Comparison of ENCODE assay signal across 8 cellular contexts in genomic region chr19:17999685-18000479, GRCh38. TPM values are rescaled to one million over a fixed set of nuclear protein-coding genes. Genes with fewer than 3 reads are reported as not detected.
DNase-seq lines count a peak whose midpoint lies in the region; ATAC-seq, FAIRE-seq and TF ChIP-seq lines count a peak whose summit lies in the region.

No MANE protein-coding gene starts in this region.

- no peaks in the 10 kb centered on the region for H3K79me2 ChIP-seq in HepG2 (ENCODE audit: insufficient read depth, low read length)

- H3K36me3 Mint-ChIP-seq in activated CD4-positive, alpha-beta T cell treated with anti-CD3 and anti-CD28 coated beads, Interleukin-2, amount 10 ng/mL, durations not matched to agents 24 days and 14 days (ENCODE audit: low read depth), result peaks cover 15% of the 10 kb centered on the region
- H3K36me3 Mint-ChIP-seq in activated CD8-positive, alpha-beta T cell treated with anti-CD3 and anti-CD28 coated beads, Interleukin-2, amount 10 ng/mL, durations not matched to agents 7 days and 5 days (ENCODE audit: low read depth), result peaks cover 2% of the 10 kb centered on the region

- no peaks in the 10 kb centered on the region for H3K9me3 Mint-ChIP-seq in activated CD4-positive, alpha-beta T cell treated with anti-CD3 and anti-CD28 coated beads, Interleukin-2, amount 10 ng/mL, durations not matched to agents 24 days and 14 days
- H3K9me3 Mint-ChIP-seq in activated CD8-positive, alpha-beta T cell treated with anti-CD3 and anti-CD28 coated beads, Interleukin-2, amount 10 ng/mL, durations not matched to agents 7 days and 5 days (ENCODE audit: insufficient read depth), result no peaks in the 10 kb centered on the region

- no peaks in the 10 kb centered on the region for H4K20me1 ChIP-seq in HepG2 (ENCODE audit: insufficient read depth, low read length)

- H3K4me1 ChIP-seq in HepG2 (ENCODE audit: insufficient read depth, low read length) (peaks cover 29% of the 10 kb centered on the region), thymus (ENCODE audit: control insufficient read depth, insufficient read depth, low read length) (peaks cover 15% of the 10 kb centered on the region)

- peaks cover 15% of the 10 kb centered on the region for H3K4me1 Mint-ChIP-seq in activated CD4-positive, alpha-beta T cell treated with anti-CD3 and anti-CD28 coated beads, Interleukin-2, amount 10 ng/mL, durations not matched to agents 24 days and 14 days
- H3K4me1 Mint-ChIP-seq in activated CD8-positive, alpha-beta T cell treated with anti-CD3 and anti-CD28 coated beads, Interleukin-2, amount 10 ng/mL, durations not matched to agents 7 days and 5 days (ENCODE audit: low read depth), result peaks cover 31% of the 10 kb centered on the region

- no peak for DNase-seq in activated CD4-positive, alpha-beta T cell treated with anti-CD3 and anti-CD28 coated beads, Interleukin-2, amount 10 ng/mL, durations not matched to agents 24 days and 14 days
- DNase-seq in activated CD4-positive, alpha-beta T cell treated with anti-CD3 and anti-CD28 coated beads, Interleukin-2, amount 50 U/mL, for 48 hours, result no peak
- no peak for DNase-seq in activated CD8-positive, alpha-beta T cell treated with anti-CD3 and anti-CD28 coated beads, Interleukin-2, amount 10 ng/mL, durations not matched to agents 7 days and 5 days
- DNase-seq in HepG2 (ENCODE audit: low spot score) (no peak), foreskin fibroblast (no peak)

- H2AFZ ChIP-seq in HepG2 (ENCODE audit: low read length), result no peak overlapping the region

- H3K27me3 ChIP-seq in HepG2 (ENCODE audit: control insufficient read depth in 1 of 2, insufficient read depth in 2 of 2, low read length in 2 of 2) (peaks cover 0 to 2% of the 10 kb centered on the region in 2 experiments; a peak in 1 of 5 replicates), thymus (ENCODE audit: control insufficient read depth, insufficient read depth) (no peaks in the 10 kb centered on the region)

- intact Hi-C loops in activated CD4-positive, alpha-beta T cell treated with anti-CD3 and anti-CD28 coated beads, Interleukin-2, amount 10 ng/mL, durations not matched to agents 24 days and 14 days (cut with micrococcal nuclease), result loop anchor here (2.0 to 10.0 kb wide), 2 partner anchors 125 to 295 kb away; no protein-coding TSS in a partner anchor
- intact Hi-C loops in HepG2 (cut with micrococcal nuclease; ENCODE audit: unreplicated experiment), result loop anchor here (5.0 kb wide), 1 partner anchor 128 kb away; the partner anchor contains the start of gene SLC5A5

- no TSS peak for BruUV-seq in HepG2 (replicated peaks; lab: Mats Ljungman, UMichigan)

- CTCF ChIA-PET in activated CD8-positive, alpha-beta T cell treated with anti-CD3 and anti-CD28 coated beads, Interleukin-2, amount 10 ng/mL, durations not matched to agents 7 days and 5 days (lab: Charles Lee), result interaction anchor here (1.1 to 8.4 kb wide), 8 partner anchors 45 to 140 kb away, joined by 3 to 141 read pairs (median 10); partner anchors contain the start of genes CCDC124 and RPL18A
- CTCF ChIA-PET in HepG2 (lab: Yijun Ruan, JAX; ENCODE audit: low intra/inter-chr PET ratio, low total read pairs), result no interaction called here

- peak overlapping the region; percentile 36; the same call in 1 of the 2 replicates for H3K4me2 ChIP-seq in HepG2 (ENCODE audit: low read depth, low read length)

- no peak overlapping the region for H3K9ac ChIP-seq in HepG2 (ENCODE audit: insufficient read depth, low read depth, low read length)

- H3K4me3 ChIP-seq in HepG2 (replicated peaks in 1 of 3; ENCODE audit: insufficient read depth in 1 of 3, low read depth in 2 of 3, low read length in 3 of 3) (no peak overlapping the region), thymus (ENCODE audit: low read length) (no peak overlapping the region), foreskin fibroblast (ENCODE audit: low read depth in 1 of 2, low read length in 2 of 2) (no peak overlapping the region)

- no peak for ATAC-seq in activated CD8-positive, alpha-beta T cell treated with anti-CD3 and anti-CD28 coated beads, Interleukin-2, amount 10 ng/mL, durations not matched to agents 7 days and 5 days
- ATAC-seq in HepG2 (no peak), GM19397 (IDR thresholded peaks at IDR 0.05; ENCODE audit: unreplicated experiment) (no peak), GM18873 (IDR thresholded peaks at IDR 0.05; ENCODE audit: low FRiP score, unreplicated experiment) (no peak)

- TF ChIP-seq EP300 in HepG2 (IDR thresholded peaks at IDR 0.05; ENCODE audit: low read depth in 2 of 2, low read length in 2 of 2) (no peak), HepG2 (CRISPR knock-in tag; IDR thresholded peaks at IDR 0.05; ENCODE audit: borderline replicate concordance) (no peak)

- 51% methylated on average over 12 of the region's 21 CpGs for WGBS in HepG2 (ENCODE audit: low lambda C conversion rate)
- WGBS in thymus, result 93% methylated on average over 21 of the region's 21 CpGs

- no peak for TF ChIP-seq POLR2A in HepG2 (IDR thresholded peaks at IDR 0.05; ENCODE audit: insufficient read depth in 1 of 2, low read depth in 2 of 2, low read length in 2 of 2)

- POLR2A ChIA-PET in activated CD8-positive, alpha-beta T cell treated with anti-CD3 and anti-CD28 coated beads, Interleukin-2, amount 10 ng/mL, durations not matched to agents 7 days and 5 days (lab: Charles Lee), result interaction anchor here (0.5 to 1.4 kb wide), 5 partner anchors 11 to 280 kb away, joined by 3 to 5 read pairs (median 4); partner anchors contain the start of genes CCDC124 and JAK3
- POLR2A ChIA-PET in HepG2 (lab: Yijun Ruan, JAX), result no interaction called here

- H3K4me3 Mint-ChIP-seq in activated CD4-positive, alpha-beta T cell treated with anti-CD3 and anti-CD28 coated beads, Interleukin-2, amount 10 ng/mL, durations not matched to agents 24 days and 14 days, result peak overlapping the region; percentile 87
- peak overlapping the region; percentile 87 for H3K4me3 Mint-ChIP-seq in activated CD8-positive, alpha-beta T cell treated with anti-CD3 and anti-CD28 coated beads, Interleukin-2, amount 10 ng/mL, durations not matched to agents 7 days and 5 days

- FAIRE-seq in HepG2 (lab: Jason Lieb, UNC), result no peak

- peaks cover 2% of the 10 kb centered on the region for H3K27me3 Mint-ChIP-seq in activated CD4-positive, alpha-beta T cell treated with anti-CD3 and anti-CD28 coated beads, Interleukin-2, amount 10 ng/mL, durations not matched to agents 24 days and 14 days
- peaks cover under 1% of the 10 kb centered on the region for H3K27me3 Mint-ChIP-seq in activated CD8-positive, alpha-beta T cell treated with anti-CD3 and anti-CD28 coated beads, Interleukin-2, amount 10 ng/mL, durations not matched to agents 7 days and 5 days (ENCODE audit: low read depth)

- TF ChIP-seq CTCF in HepG2 (CRISPR knock-in tag; IDR thresholded peaks at IDR 0.05) (no peak), foreskin fibroblast (IDR thresholded peaks at IDR 0.05; ENCODE audit: low read depth, low read length) (no peak)

- peak overlapping the region; percentile 99 for H3K27ac Mint-ChIP-seq in activated CD4-positive, alpha-beta T cell treated with anti-CD3 and anti-CD28 coated beads, Interleukin-2, amount 10 ng/mL, durations not matched to agents 24 days and 14 days
- H3K27ac Mint-ChIP-seq in activated CD8-positive, alpha-beta T cell treated with anti-CD3 and anti-CD28 coated beads, Interleukin-2, amount 10 ng/mL, durations not matched to agents 7 days and 5 days, result peak overlapping the region; percentile 100

- in situ Hi-C loops in HepG2 (cut with HindIII; ENCODE audit: extremely low pct_ligation_motif_present, low pct_unique_long_range_greater_than_20kb), result loop anchor here (10.0 kb wide), 1 partner anchor 175 kb away; the partner anchor contains the start of gene IFI30

- H3K27ac ChIP-seq in HepG2 (ENCODE audit: extremely low read length, insufficient read depth, low read length) (no peak overlapping the region), thymus (ENCODE audit: low read depth) (peak overlapping the region; percentile 92)

- H3K9me3 ChIP-seq in HepG2 (ENCODE audit: low read length) (no peaks in the 10 kb centered on the region), thymus (ENCODE audit: control insufficient read depth) (no peaks in the 10 kb centered on the region)

- no peaks in the 10 kb centered on the region for H3K36me3 ChIP-seq in HepG2 (replicated peaks in 1 of 2; ENCODE audit: control insufficient read depth in 1 of 2, insufficient read depth in 2 of 2, low read length in 2 of 2)
- no peaks in the 10 kb centered on the region for H3K36me3 ChIP-seq in thymus (ENCODE audit: control insufficient read depth, insufficient read depth)

- no peak for TF ChIP-seq RAD21 in HepG2 (CRISPR knock-in tag; IDR thresholded peaks at IDR 0.05)

RNA-seq across cellular contexts. Expression of gene ARRDC2, which starts 8.1 kb away (rescaled TPM):
- 41.3 and 41.7 TPM in 2 replicates for total RNA-seq in activated CD4-positive, alpha-beta T cell treated with anti-CD3 and anti-CD28 coated beads, Interleukin-2, amount 10 ng/mL, durations not matched to agents 24 days and 14 days
- total RNA-seq in activated CD8-positive, alpha-beta T cell treated with anti-CD3 and anti-CD28 coated beads, Interleukin-2, amount 10 ng/mL, durations not matched to agents 7 days and 5 days, result 10 to 100 TPM; 33.8 to 34.2 TPM
- 1.7 and 2.1 TPM in 2 replicates for total RNA-seq in HepG2 (2016; rRNA removed; fragmentation: Illumina TruSeq; extraction: Trizol)
- 0.51 and 0.71 TPM in 2 replicates for total RNA-seq in HepG2 (2016; cell fraction: cytosol; rRNA removed; fragmentation: Illumina TruSeq; extraction: Trizol; ENCODE audit: low read depth)
- 1.5 and 2.6 TPM in 2 replicates for total RNA-seq in HepG2 (2016; cell fraction: insoluble cytoplasmic fraction; rRNA removed; fragmentation: Illumina TruSeq; extraction: Trizol)
- 1.7 TPM in 2 replicates for total RNA-seq in HepG2 (2016; cell fraction: membrane; rRNA removed; fragmentation: Illumina TruSeq; extraction: Trizol)
- total RNA-seq in HepG2 (2016; cell fraction: nucleus; rRNA removed; fragmentation: Illumina TruSeq; extraction: Trizol), result 1.2 and 1.4 TPM in 2 replicates
- 3.4 and 4.3 TPM in 2 replicates for polyA plus RNA-seq in HepG2 (2011; rRNA removed)
- polyA plus RNA-seq in HepG2 (2011; cell fraction: cytosol; rRNA removed), result 3.1 and 3.7 TPM in 2 replicates
- polyA plus RNA-seq in HepG2 (2011; cell fraction: nucleus; rRNA removed), result 10.9 and 11.3 TPM in 2 replicates
- 2.3 and 4.0 TPM in 2 replicates for polyA plus RNA-seq in HepG2 (2012)
- polyA plus RNA-seq in HepG2 (2016; cell fraction: cytosol; fragmentation: Illumina TruSeq; extraction: Trizol; ENCODE audit: low read depth), result 0.66 and 0.83 TPM in 2 replicates
- polyA plus RNA-seq in HepG2 (2016; cell fraction: insoluble cytoplasmic fraction; fragmentation: Illumina TruSeq; extraction: Trizol; ENCODE audit: low read depth), result 2.1 and 2.3 TPM in 2 replicates
- polyA plus RNA-seq in HepG2 (2016; cell fraction: membrane; fragmentation: Illumina TruSeq; extraction: Trizol; ENCODE audit: low read depth), result 1.2 and 1.6 TPM in 2 replicates
- 3.6 and 6.3 TPM in 2 replicates for polyA plus RNA-seq in HepG2 (2016; cell fraction: nucleus; fragmentation: Illumina TruSeq; extraction: Trizol; ENCODE audit: insufficient read depth, low read depth)
- polyA minus RNA-seq in HepG2 (2011; rRNA and poly(A)+ RNA removed; ENCODE audit: low replicate concordance), result 4.7 and 13.8 TPM in 2 replicates
- polyA minus RNA-seq in HepG2 (2011; cell fraction: cytosol; rRNA and poly(A)+ RNA removed), result 1.2 and 2.5 TPM in 2 replicates
- 1.4 and 2.7 TPM in 2 replicates for polyA minus RNA-seq in HepG2 (2011; cell fraction: nucleus; rRNA and poly(A)+ RNA removed)
- polyA plus RNA-seq in thymus, result 172 TPM

RNA-seq across cellular contexts. Expression of gene KCNN1, which starts 33.0 kb away (rescaled TPM):
- 0.62 TPM in 1 of 2 replicates, not detected in the other for total RNA-seq in activated CD4-positive, alpha-beta T cell treated with anti-CD3 and anti-CD28 coated beads, Interleukin-2, amount 10 ng/mL, durations not matched to agents 24 days and 14 days
- total RNA-seq in activated CD8-positive, alpha-beta T cell treated with anti-CD3 and anti-CD28 coated beads, Interleukin-2, amount 10 ng/mL, durations not matched to agents 7 days and 5 days, result not detected
- 0.04 TPM in 1 of 2 replicates, not detected in the other for total RNA-seq in HepG2 (2016; rRNA removed; fragmentation: Illumina TruSeq; extraction: Trizol)
- not detected in 2 replicates for total RNA-seq in HepG2 (2016; cell fraction: cytosol; rRNA removed; fragmentation: Illumina TruSeq; extraction: Trizol; ENCODE audit: low read depth)
- total RNA-seq in HepG2 (2016; cell fraction: insoluble cytoplasmic fraction; rRNA removed; fragmentation: Illumina TruSeq; extraction: Trizol), result 0.09 TPM in 1 of 2 replicates, not detected in the other
- not detected in 2 replicates for total RNA-seq in HepG2 (2016; cell fraction: membrane; rRNA removed; fragmentation: Illumina TruSeq; extraction: Trizol)
- not detected in 2 replicates for total RNA-seq in HepG2 (2016; cell fraction: nucleus; rRNA removed; fragmentation: Illumina TruSeq; extraction: Trizol)
- polyA plus RNA-seq in HepG2 (2011; rRNA removed) (not detected in 2 replicates), thymus (0.27 TPM)
- 0.05 TPM in 1 of 2 replicates, not detected in the other for polyA plus RNA-seq in HepG2 (2011; cell fraction: cytosol; rRNA removed)
- 0.14 TPM in 1 of 2 replicates, not detected in the other for polyA plus RNA-seq in HepG2 (2011; cell fraction: nucleus; rRNA removed)
- not detected in 2 replicates for polyA plus RNA-seq in HepG2 (2012)
- polyA plus RNA-seq in HepG2 (2016; cell fraction: cytosol; fragmentation: Illumina TruSeq; extraction: Trizol; ENCODE audit: low read depth), result not detected in 2 replicates
- polyA plus RNA-seq in HepG2 (2016; cell fraction: insoluble cytoplasmic fraction; fragmentation: Illumina TruSeq; extraction: Trizol; ENCODE audit: low read depth), result not detected in 2 replicates
- polyA plus RNA-seq in HepG2 (2016; cell fraction: membrane; fragmentation: Illumina TruSeq; extraction: Trizol; ENCODE audit: low read depth), result not detected in 2 replicates
- not detected in 2 replicates for polyA plus RNA-seq in HepG2 (2016; cell fraction: nucleus; fragmentation: Illumina TruSeq; extraction: Trizol; ENCODE audit: insufficient read depth, low read depth)
- 0.30 TPM in 1 of 2 replicates, not detected in the other for polyA minus RNA-seq in HepG2 (2011; rRNA and poly(A)+ RNA removed; ENCODE audit: low replicate concordance)
- not detected in 2 replicates for polyA minus RNA-seq in HepG2 (2011; cell fraction: cytosol; rRNA and poly(A)+ RNA removed)
- not detected in 2 replicates for polyA minus RNA-seq in HepG2 (2011; cell fraction: nucleus; rRNA and poly(A)+ RNA removed)

Comparison
In these comparisons a context has a peak if more than half of its experiments do, and no peak if none do; other contexts are left out.
1. RNA of gene ARRDC2, which starts 8.1 kb away (total RNA-seq): 41.3 to 41.7 TPM in activated CD4-positive, alpha-beta T cell treated with anti-CD3 and anti-CD28 coated beads, Interleukin-2, amount 10 ng/mL, durations not matched to agents 24 days and 14 days and 33.8 to 34.2 TPM in activated CD8-positive, alpha-beta T cell treated with anti-CD3 and anti-CD28 coated beads, Interleukin-2, amount 10 ng/mL, durations not matched to agents 7 days and 5 days; 0.51 to 2.6 TPM in HepG2; every median in the first group is over 4 times any median in the second.